In the genomic region with DNA sequence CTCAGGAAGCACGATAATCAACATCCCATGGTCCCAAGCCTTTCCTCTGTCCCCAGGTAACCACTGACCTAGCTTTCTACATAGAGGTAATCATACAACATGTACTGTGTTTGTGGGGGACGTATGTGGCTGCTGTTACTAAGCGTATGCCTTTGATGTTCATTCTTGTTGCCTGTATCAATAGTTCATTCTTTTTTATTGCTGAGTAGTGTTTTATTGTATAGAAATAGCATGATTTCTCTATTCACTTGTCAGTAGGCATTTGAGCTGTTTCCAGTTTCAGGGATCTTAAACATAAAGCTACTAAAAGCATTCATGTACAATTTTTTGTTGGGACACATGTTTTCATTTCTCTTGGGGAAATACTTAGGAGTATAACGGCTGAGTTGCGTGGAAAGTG, we compare ENCODE assay signal across 6 cellular contexts.
"Had no signal": no experiment of that assay in that cellular context is flagged by ENCODE, and none has a peak within 500 bp of the region (broad histone marks: within the 10 kb centered on the region; RNA-seq: fewer than 3 reads in every experiment).

No MANE protein-coding gene starts in this region.

- H3K27ac ChIP-seq: HL-60, KMS-11 had no signal

- H3K4me2 ChIP-seq: KMS-11 had no signal

- H3K9ac ChIP-seq: KMS-11 had no signal

- FAIRE-seq: HTR-8/SVneo had no signal

- DNase-seq: Karpas-422, KBM-7, KG1 had no signal
